8 cellular contexts compared by ENCODE assay signal in genomic region chr5:175534070-175534932, GRCh38. TPM values are rescaled to one million over a fixed set of nuclear protein-coding genes. Genes with fewer than 3 reads are reported as not detected.
DNase-seq lines count a peak whose midpoint lies in the region; ATAC-seq and TF ChIP-seq lines count a peak whose summit lies in the region.

No MANE protein-coding gene starts in this region.

- no peak overlapping the region for H3K27ac ChIP-seq in right atrium auricular region

- peaks cover 33% of the 10 kb centered on the region for H3K4me1 Mint-ChIP-seq in T-helper 1 cell treated with Interleukin-12 subunit alpha and Interleukin-12 subunit beta and Interleukin-4 antibody, amounts not matched to agents 30 μg/mL and 1 μg/mL, for 36 hours (ENCODE audit: low read depth)

- H3K27ac Mint-ChIP-seq in T-helper 1 cell treated with Interleukin-12 subunit alpha and Interleukin-12 subunit beta and Interleukin-4 antibody, amounts not matched to agents 30 μg/mL and 1 μg/mL, for 36 hours = no peak overlapping the region

- DNase-seq in GM13977 (ENCODE audit: low spot score) (peak; percentile 80), NCI-H146 treated with DMSO at 0.1 percent for 48 hours (lab: John Stamatoyannopoulos, UW; ENCODE audit: unreplicated experiment) (peak; percentile 32), amniotic epithelial cell (ENCODE audit: low read depth) (peak; percentile 75), right atrium auricular region (ENCODE audit: low spot score) (peak; percentile 75), retinal pigment epithelial cell (ENCODE audit: low read depth) (peak; percentile 22)
- no peak for DNase-seq in NK-92 treated with Interleukin-12 subunit alpha and Interleukin-12 subunit beta, amount 100 ng/mL, for 24 hours (lab: John Stamatoyannopoulos, UW)

- no peak overlapping the region for H3K4me3 ChIP-seq in right atrium auricular region
- no peak overlapping the region for H3K4me3 ChIP-seq in retinal pigment epithelial cell (ENCODE audit: low read length)

- peak; percentile 81 for ATAC-seq in HG02870 (IDR thresholded peaks at IDR 0.05; ENCODE audit: unreplicated experiment)

- TF ChIP-seq CTCF in GM13977 (IDR thresholded peaks at IDR 0.05; ENCODE audit: extremely low read depth, insufficient read depth, missing control alignments) (peak; percentile 99), right atrium auricular region (IDR thresholded peaks at IDR 0.05) (peak; percentile 78 to 97), retinal pigment epithelial cell (conservative IDR thresholded peaks at IDR 0.05; ENCODE audit: low read depth, low read length) (peak; percentile 99)

- peaks cover 16% of the 10 kb centered on the region for H3K36me3 Mint-ChIP-seq in T-helper 1 cell treated with Interleukin-12 subunit alpha and Interleukin-12 subunit beta and Interleukin-4 antibody, amounts not matched to agents 30 μg/mL and 1 μg/mL, for 36 hours (ENCODE audit: low read depth)

- H3K27me3 ChIP-seq in right atrium auricular region = no peaks in the 10 kb centered on the region

- H3K27me3 Mint-ChIP-seq in T-helper 1 cell treated with Interleukin-12 subunit alpha and Interleukin-12 subunit beta and Interleukin-4 antibody, amounts not matched to agents 30 μg/mL and 1 μg/mL, for 36 hours (ENCODE audit: low read depth) = no peaks in the 10 kb centered on the region

- peak overlapping the region; percentile 68 for H3K4me3 Mint-ChIP-seq in T-helper 1 cell treated with Interleukin-12 subunit alpha and Interleukin-12 subunit beta and Interleukin-4 antibody, amounts not matched to agents 30 μg/mL and 1 μg/mL, for 36 hours

- H3K4me1 ChIP-seq in right atrium auricular region = peaks cover 0 to 7% of the 10 kb centered on the region in 2 donors

- H3K9me3 Mint-ChIP-seq in T-helper 1 cell treated with Interleukin-12 subunit alpha and Interleukin-12 subunit beta and Interleukin-4 antibody, amounts not matched to agents 30 μg/mL and 1 μg/mL, for 36 hours = no peaks in the 10 kb centered on the region

- no peaks in the 10 kb centered on the region for H3K36me3 ChIP-seq in right atrium auricular region

- H3K9me3 ChIP-seq in right atrium auricular region = no peaks in the 10 kb centered on the region

- in situ Hi-C loops in GM13977 (cut with MboI; ENCODE audit: low pct_unique_long_range_greater_than_20kb, low sequenced_read_pairs, unreplicated experiment) = no loop called here

RNA-seq across cellular contexts. Expression of gene SFXN1, which starts 55.9 kb away (rescaled TPM):
- 10 to 100 TPM; 23.3 to 33.0 TPM for total RNA-seq in right atrium auricular region
